Comparison of ENCODE assay signal across 9 cellular contexts in the genomic region with DNA sequence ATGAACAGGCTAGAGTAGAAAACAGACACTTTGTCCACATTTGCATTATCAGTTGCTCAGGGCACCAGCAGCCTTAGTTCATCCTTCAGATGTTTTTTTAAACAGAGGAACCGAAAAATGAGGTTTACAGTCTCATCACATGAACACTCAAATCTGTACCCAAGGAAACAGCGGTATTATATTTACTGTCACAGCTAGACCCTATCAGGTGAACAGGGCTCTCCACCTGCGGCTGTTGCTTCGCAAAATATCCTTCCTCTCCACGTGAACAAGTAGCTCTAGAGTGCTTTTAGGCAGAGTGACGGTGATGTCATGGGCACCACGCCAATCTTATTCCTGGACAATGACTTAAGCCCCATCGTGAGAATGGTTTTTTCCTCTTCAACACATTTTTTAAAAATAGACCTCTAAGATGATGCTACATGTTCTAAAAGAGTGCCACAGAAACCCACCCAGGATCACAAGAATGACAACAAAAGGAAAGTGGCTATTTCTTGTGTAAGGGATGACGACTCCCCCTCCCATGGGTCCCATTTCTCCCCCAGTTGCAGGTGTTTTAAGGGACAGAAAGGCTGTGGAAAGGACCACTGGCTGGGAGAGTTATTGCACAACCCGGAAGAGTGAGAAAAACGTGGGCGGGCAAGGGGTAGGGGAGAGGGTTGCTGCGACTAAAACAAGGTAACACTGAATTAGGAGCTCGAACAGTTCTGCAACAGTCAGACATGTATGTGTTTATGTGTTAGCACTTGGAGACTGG.
DNase-seq lines count a peak whose midpoint lies in the region; ATAC-seq and TF ChIP-seq lines count a peak whose summit lies in the region.
"Had no signal": no experiment of that assay in that cellular context is flagged by ENCODE, and none has a peak within 500 bp of the region (broad histone marks: within the 10 kb centered on the region; RNA-seq: fewer than 3 reads in every experiment).

No MANE protein-coding gene starts in this region.

- H3K79me2 ChIP-seq in H9 (ENCODE audit: insufficient read depth, low read length): no peaks in the 10 kb centered on the region

- H3K36me3 Mint-ChIP-seq in brain (peaks cover 24% of the 10 kb centered on the region), H9 (ENCODE audit: insufficient read depth in 1 of 3, low read depth in 3 of 3) (peaks cover 12 to 14% (median 13%) of the 10 kb centered on the region in 3 experiments)
- H3K36me3 Mint-ChIP-seq in CD4-positive, alpha-beta T cell (ENCODE audit: low read depth): peaks cover 5% of the 10 kb centered on the region
- H3K36me3 Mint-ChIP-seq: activated naive CD8-positive, alpha-beta T cell treated with anti-CD3 and anti-CD28 coated beads, Interleukin-2, amount 10 ng/mL, durations not matched to agents 7 days and 5 days had no signal

- H4K8ac ChIP-seq in H9 (replicated peaks; ENCODE audit: insufficient read length, low read depth, low read length): no peak overlapping the region

- no peak overlapping the region for H3T11ph ChIP-seq in H9 (ENCODE audit: low read length)

- H3K4me3 ChIP-seq in tibial nerve: no peak overlapping the region

- H3K27ac Mint-ChIP-seq in brain: peak overlapping the region in 3 of 5 experiments; percentile 22 to 87 (median 49)
- H3K27ac Mint-ChIP-seq in CD4-positive, alpha-beta T cell: no peak overlapping the region
- no peak overlapping the region; a peak in 1 of 7 replicates for H3K27ac Mint-ChIP-seq in H9
- H3K27ac Mint-ChIP-seq: activated naive CD8-positive, alpha-beta T cell treated with anti-CD3 and anti-CD28 coated beads, Interleukin-2, amount 10 ng/mL, durations not matched to agents 7 days and 5 days had no signal

- no peak overlapping the region for H3K9ac ChIP-seq in H9 (ENCODE audit: extremely low read depth, insufficient read length, low read length)

- no peak overlapping the region for H3K4ac ChIP-seq in H9 (ENCODE audit: low read depth, low read length)

- no peak overlapping the region for H3K4me2 ChIP-seq in H9 (ENCODE audit: insufficient read depth, insufficient read length, low read length)

- no peak overlapping the region for H2BK5ac ChIP-seq in H9 (ENCODE audit: insufficient read length, low read length)

- no peak overlapping the region for H3K23ac ChIP-seq in H9 (ENCODE audit: insufficient read length, low read depth, low read length)

- peaks cover 0 to 5% (median 0%) of the 10 kb centered on the region in 5 experiments for H3K9me3 Mint-ChIP-seq in brain
- H3K9me3 Mint-ChIP-seq in CD4-positive, alpha-beta T cell: no peaks in the 10 kb centered on the region
- H3K9me3 Mint-ChIP-seq in H9: peaks cover 0 to 2% of the 10 kb centered on the region in 2 experiments; a peak in 1 of 5 replicates
- H3K9me3 Mint-ChIP-seq: activated naive CD8-positive, alpha-beta T cell treated with anti-CD3 and anti-CD28 coated beads, Interleukin-2, amount 10 ng/mL, durations not matched to agents 7 days and 5 days had no signal

- no peaks in the 10 kb centered on the region for H3K9me3 ChIP-seq in tibial nerve
- no peaks in the 10 kb centered on the region for H3K9me3 ChIP-seq in CD4-positive, alpha-beta T cell (ENCODE audit: control insufficient read depth, low read length)
- no peaks in the 10 kb centered on the region for H3K9me3 ChIP-seq in H9 (ENCODE audit: control insufficient read depth, low read depth, low read length)

- H3K27ac ChIP-seq in tibial nerve (peak overlapping the region in 3 of 4 donors; percentile 18 to 64 (median 57)), H9 (ENCODE audit: insufficient read length, low read depth, low read length) (no peak overlapping the region)
- H3K27ac ChIP-seq in CD4-positive, alpha-beta T cell (ENCODE audit: low read depth, low read length): no peak overlapping the region

- TF ChIP-seq CTCF in brain (conservative IDR thresholded peaks at IDR 0.05): no peak
- TF ChIP-seq CTCF in tibial nerve (IDR thresholded peaks at IDR 0.05): no peak
- no peak for TF ChIP-seq CTCF in CD4-positive, alpha-beta T cell (IDR thresholded peaks at IDR 0.05)
- no peak for TF ChIP-seq CTCF in H9 (conservative IDR thresholded peaks at IDR 0.05)

- H2BK12ac ChIP-seq in H9 (ENCODE audit: insufficient read length, low read depth, low read length): no peak overlapping the region

- H3K27me3 Mint-ChIP-seq in brain (peaks cover 7% of the 10 kb centered on the region), H9 (ENCODE audit: low read depth) (no peaks in the 10 kb centered on the region; the same call in 1 of the 2 replicates)
- no peaks in the 10 kb centered on the region for H3K27me3 Mint-ChIP-seq in CD4-positive, alpha-beta T cell
- H3K27me3 Mint-ChIP-seq: activated naive CD8-positive, alpha-beta T cell treated with anti-CD3 and anti-CD28 coated beads, Interleukin-2, amount 10 ng/mL, durations not matched to agents 7 days and 5 days had no signal

- H2BK120ac ChIP-seq in H9 (ENCODE audit: low read depth, low read length, poor library complexity, severe bottlenecking): no peak overlapping the region

- no peaks in the 10 kb centered on the region for H3K23me2 ChIP-seq in H9 (ENCODE audit: insufficient read length, low read depth, low read length, poor library complexity, severe bottlenecking)

- H3K4me1 ChIP-seq in tibial nerve (peaks cover 0 to 9% (median 0%) of the 10 kb centered on the region in 4 donors), H9 (ENCODE audit: insufficient read depth, low read length) (no peaks in the 10 kb centered on the region)

- H4K20me1 ChIP-seq in H9 (ENCODE audit: control insufficient read depth, insufficient read depth, insufficient read length): no peaks in the 10 kb centered on the region

- H3K79me1 ChIP-seq in H9 (ENCODE audit: insufficient read depth, low read depth, low read length, poor library complexity, severe bottlenecking): no peaks in the 10 kb centered on the region

- CTCF ChIA-PET in CD4-positive, alpha-beta T cell (lab: Charles Lee): no interaction called here

- no peaks in the 10 kb centered on the region for H3K27me3 ChIP-seq in tibial nerve
- H3K27me3 ChIP-seq in CD4-positive, alpha-beta T cell (ENCODE audit: control insufficient read depth, insufficient read depth, low read length): no peaks in the 10 kb centered on the region
- H3K27me3 ChIP-seq in H9 (ENCODE audit: insufficient read depth, low read length): no peaks in the 10 kb centered on the region

- peak; percentile 53 for DNase-seq in EH (ENCODE audit: low read depth)
- peak; percentile 46 to 54 for DNase-seq in tibial nerve (ENCODE audit: low spot score in 2 of 2)
- no peak for DNase-seq in CD4-positive, alpha-beta T cell
- DNase-seq in H9: no peak
- DNase-seq in NCI-H524 (lab: John Stamatoyannopoulos, UW): no peak
- DNase-seq: activated naive CD8-positive, alpha-beta T cell treated with anti-CD3 and anti-CD28 coated beads, Interleukin-2, amount 10 ng/mL, durations not matched to agents 7 days and 5 days had no signal

- TF ChIP-seq EP300 in tibial nerve (IDR thresholded peaks at IDR 0.05): peak in 1 of 2 donors; percentile 25

- intact Hi-C loops in CD4-positive, alpha-beta T cell (cut with DNase I, micrococcal nuclease): no loop called here

- peaks cover 26% of the 10 kb centered on the region for H3K4me1 Mint-ChIP-seq in brain
- no peaks in the 10 kb centered on the region for H3K4me1 Mint-ChIP-seq in CD4-positive, alpha-beta T cell (ENCODE audit: low read depth)
- peaks cover 22 to 23% of the 10 kb centered on the region in 2 experiments for H3K4me1 Mint-ChIP-seq in H9
- H3K4me1 Mint-ChIP-seq: activated naive CD8-positive, alpha-beta T cell treated with anti-CD3 and anti-CD28 coated beads, Interleukin-2, amount 10 ng/mL, durations not matched to agents 7 days and 5 days had no signal

- H3K56ac ChIP-seq in H9 (ENCODE audit: insufficient read length, low read depth, low read length): no peak overlapping the region

- peaks cover 0 to 37% (median 0%) of the 10 kb centered on the region in 3 donors for H3K36me3 ChIP-seq in tibial nerve

- no peak for TF ChIP-seq POLR2A in tibial nerve (IDR thresholded peaks at IDR 0.05)

- ATAC-seq in GM21515 (IDR thresholded peaks at IDR 0.05; ENCODE audit: unreplicated experiment) (peak; percentile 81), HG03575 (IDR thresholded peaks at IDR 0.05; ENCODE audit: extremely low read depth, insufficient number of reproducible peaks, low FRiP score, unreplicated experiment) (peak; percentile 93)
- ATAC-seq in CD4-positive, alpha-beta T cell (ENCODE audit: poor library complexity): no peak

- no peak overlapping the region for H2AFZ ChIP-seq in H9 (ENCODE audit: low read length)

- no peak overlapping the region for H2BK15ac ChIP-seq in H9 (ENCODE audit: low read depth, low read length)

- H3K14ac ChIP-seq in H9 (ENCODE audit: insufficient read depth, low read length): no peak overlapping the region

- H3K18ac ChIP-seq in H9 (ENCODE audit: insufficient read length, low read depth, low read length): no peak overlapping the region

- no peak overlapping the region for H4K5ac ChIP-seq in H9 (ENCODE audit: insufficient read length, low read depth, low read length)

- H3K4me3 Mint-ChIP-seq in brain (no peak overlapping the region), H9 (no peak overlapping the region)
- no peak overlapping the region for H3K4me3 Mint-ChIP-seq in CD4-positive, alpha-beta T cell
- H3K4me3 Mint-ChIP-seq: activated naive CD8-positive, alpha-beta T cell treated with anti-CD3 and anti-CD28 coated beads, Interleukin-2, amount 10 ng/mL, durations not matched to agents 7 days and 5 days had no signal

- WGBS in tibial nerve, 2 donors: 66 to 72% methylated on average over 14 of the region's 14 CpGs
- no CpG with 5 or more reads among the region's 14 CpGs for WGBS in H9 (ENCODE audit: extremely low coverage, insufficient read length, low lambda C conversion rate)

- H2BK20ac ChIP-seq in H9 (ENCODE audit: low read depth, low read length, poor library complexity, severe bottlenecking): no peak overlapping the region

- no peak overlapping the region for H2AK5ac ChIP-seq in H9 (ENCODE audit: insufficient read length, low read length)

- H4K91ac ChIP-seq in H9 (ENCODE audit: insufficient read length, low read depth, low read length): no peak overlapping the region

- POLR2A ChIA-PET in CD4-positive, alpha-beta T cell (lab: Charles Lee): no interaction called here

Comparison
In these comparisons a context has a peak if more than half of its experiments do, and no peak if none do; other contexts are left out.
1. DNase-seq: peak in EH (single experiment) and tibial nerve (2 of 2); none in CD4-positive, alpha-beta T cell (0 of 10), H9 (single experiment) and NCI-H524 (0 of 2).
2. H3K27ac Mint-ChIP-seq: peak in brain (3 of 5); none in CD4-positive, alpha-beta T cell (single experiment) and H9 (0 of 3).
3. H3K27ac ChIP-seq: peak in tibial nerve (3 of 4); none in CD4-positive, alpha-beta T cell (single experiment) and H9 (single experiment).